ENCODE assay signal across 7 cellular contexts in the genomic region with DNA sequence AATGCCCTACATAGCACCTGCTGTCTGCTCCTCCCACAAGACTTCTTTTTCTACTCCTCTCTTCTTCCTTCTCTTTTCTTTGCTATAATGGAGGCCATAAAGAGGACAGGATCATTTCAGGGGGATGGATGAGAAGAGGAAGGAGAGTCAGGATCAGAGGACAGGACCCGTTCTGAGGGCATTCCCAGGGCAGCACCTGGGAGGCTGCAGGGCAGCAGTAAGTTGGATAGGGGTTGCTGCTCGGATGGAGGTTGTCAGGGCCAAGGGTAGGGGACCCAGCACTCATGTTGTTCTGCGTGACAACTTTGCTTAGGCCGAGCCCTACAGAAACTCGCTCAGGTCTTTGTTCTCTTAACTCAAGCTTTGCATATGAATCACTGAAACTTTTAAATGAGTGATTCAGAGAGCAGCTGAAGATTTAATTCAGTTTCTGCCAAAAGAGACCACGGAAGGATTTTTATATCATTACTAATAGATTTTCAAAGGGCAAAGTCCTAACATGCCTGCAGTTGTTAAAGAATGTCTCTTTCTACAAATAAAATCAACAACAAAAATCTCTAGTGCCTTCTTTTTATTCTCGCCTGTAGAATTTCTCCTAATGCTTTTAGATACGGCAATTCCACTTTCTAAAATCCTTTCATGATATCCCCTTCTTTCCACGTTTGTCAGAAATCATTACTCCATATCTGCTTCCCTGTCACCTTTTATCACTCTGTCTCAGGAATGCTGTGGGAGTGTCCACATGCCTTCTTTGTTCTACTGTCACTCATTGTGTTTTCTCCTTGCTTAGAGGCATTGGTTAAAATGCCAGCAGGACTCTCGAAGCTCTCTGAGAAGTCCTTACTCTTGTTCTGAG. TPM values are rescaled to one million over a fixed set of nuclear protein-coding genes. Genes with fewer than 3 reads are reported as not detected.
A peak's percentile ranks its signal among the peaks of the same experiment; 100 is the strongest.
DNase-seq lines count a peak whose midpoint lies in the region; ATAC-seq, FAIRE-seq and TF ChIP-seq lines count a peak whose summit lies in the region.

No MANE protein-coding gene starts in this region.

- no peak for FAIRE-seq in kidney (lab: Jason Lieb, UNC)

- intact Hi-C loops in kidney (cut with DNase I), result no loop called here

- H3K9ac ChIP-seq in kidney (ENCODE audit: low read length in 2 of 2), result no peak overlapping the region

- H3K9me3 ChIP-seq in SJSA1 (replicated peaks), result no peaks in the 10 kb centered on the region
- H3K9me3 ChIP-seq in iPS DF 6.9 (ENCODE audit: control insufficient read depth, insufficient read depth, low read length), result no peaks in the 10 kb centered on the region
- no peaks in the 10 kb centered on the region for H3K9me3 ChIP-seq in kidney (ENCODE audit: control insufficient read depth in 1 of 2, low read length in 2 of 2)

- no CpG with 5 or more reads among the region's 10 CpGs for WGBS in iPS DF 6.9 (ENCODE audit: insufficient coverage, insufficient read length)

- H3K4me3 ChIP-seq in SJSA1 (no peak overlapping the region), iPS DF 6.9 (ENCODE audit: low read length) (no peak overlapping the region), kidney (ENCODE audit: low read length in 2 of 2) (no peak overlapping the region)

- H3K4me1 ChIP-seq in SJSA1 (replicated peaks) (peaks cover 26% of the 10 kb centered on the region), iPS DF 6.9 (ENCODE audit: control insufficient read depth, insufficient read depth, low read length) (no peaks in the 10 kb centered on the region; the same call in 1 of the 2 replicates), kidney (ENCODE audit: control insufficient read depth in 1 of 2, insufficient read depth in 1 of 2, low read depth in 1 of 2, low read length in 2 of 2) (no peaks in the 10 kb centered on the region)

- peak overlapping the region; percentile 95 for H3K27ac ChIP-seq in SJSA1
- no peak overlapping the region for H3K27ac ChIP-seq in iPS DF 6.9 (ENCODE audit: low read length)
- no peak overlapping the region for H3K27ac ChIP-seq in kidney (ENCODE audit: low read depth in 2 of 2, low read length in 2 of 2)

- ATAC-seq in GM18873 (IDR thresholded peaks at IDR 0.05; ENCODE audit: low FRiP score, unreplicated experiment), result peak; percentile 99
- peak; percentile 96 for ATAC-seq in HG02759 (IDR thresholded peaks at IDR 0.05; ENCODE audit: unreplicated experiment)

- TF ChIP-seq CTCF in kidney (IDR thresholded peaks at IDR 0.05; ENCODE audit: borderline replicate concordance, extremely low read depth, insufficient read depth), result no peak

- DNase-seq in SJSA1 (ENCODE audit: low read depth in 1 of 2, low spot score in 2 of 2) (peak; percentile 75 to 90), iPS DF 6.9 (ENCODE audit: low read depth, low spot score) (peak; percentile 16), DMS153 treated with DMSO at 0.1 percent for 48 hours (lab: John Stamatoyannopoulos, UW; ENCODE audit: unreplicated experiment) (no peak), NCI-H146 (lab: John Stamatoyannopoulos, UW) (no peak), kidney (no peak)

- no peaks in the 10 kb centered on the region for H3K36me3 ChIP-seq in SJSA1
- no peaks in the 10 kb centered on the region for H3K36me3 ChIP-seq in iPS DF 6.9 (ENCODE audit: control insufficient read depth, insufficient read depth, low read length)
- H3K36me3 ChIP-seq in kidney (ENCODE audit: control insufficient read depth in 1 of 2, insufficient read depth in 2 of 2, low read length in 2 of 2), result no peaks in the 10 kb centered on the region

- H3K27me3 ChIP-seq in SJSA1 (replicated peaks) (no peaks in the 10 kb centered on the region), iPS DF 6.9 (ENCODE audit: control insufficient read depth, insufficient read depth, low read length) (no peaks in the 10 kb centered on the region)

RNA-seq across cellular contexts. Expression of gene GALNT5, which starts 11.1 kb away (rescaled TPM):
- total RNA-seq in SJSA1 (2014; rRNA removed; shearing (Covaris generic)), result 1.7 and 2.7 TPM in 2 replicates
- total RNA-seq in kidney, result 0.47 TPM
- polyA plus RNA-seq in kidney (ENCODE audit: insufficient read depth, low read depth, low replicate concordance), result 0.06 TPM

Comparison
In these comparisons a context has a peak if more than half of its experiments do, and no peak if none do; other contexts are left out.
1. DNase-seq: peak in SJSA1 (2 of 2) and iPS DF 6.9 (single experiment); none in DMS153 treated with DMSO at 0.1 percent for 48 hours (single experiment), NCI-H146 (single experiment) and kidney (single experiment).